Comparison of ENCODE assay signal across 1 cellular context in the genomic region with DNA sequence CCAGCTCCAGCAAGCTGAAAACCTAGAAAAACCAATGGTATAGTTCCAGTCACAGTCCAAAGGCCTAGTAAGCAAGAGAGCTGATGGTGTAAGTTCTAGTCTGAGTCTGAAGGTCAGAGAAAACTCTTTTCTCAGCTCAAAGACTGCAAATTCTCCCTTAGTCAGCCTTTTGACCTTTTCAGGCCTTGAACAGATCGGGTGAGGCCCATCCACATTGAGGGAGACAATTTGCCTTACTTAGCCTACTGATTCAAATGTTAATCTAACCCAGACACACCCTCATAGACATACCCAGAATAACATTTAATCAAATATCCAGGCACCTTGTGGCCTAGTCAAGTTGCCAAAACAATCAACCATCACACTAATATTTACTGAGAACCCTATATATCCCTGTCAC.
TF ChIP-seq lines count a peak whose summit lies in the region.

No MANE protein-coding gene starts in this region.

TF ChIP-seq in WTC11, 78 proteins besides CTCF, POLR2A, EP300 and RAD21 (continued from another document):
- no peak for TF ChIP-seq STAT6 (CRISPR knock-in tag; conservative IDR thresholded peaks at IDR 0.05; ENCODE audit: low read depth)
- no peak for TF ChIP-seq IRF2 (CRISPR knock-in tag; IDR thresholded peaks at IDR 0.05; ENCODE audit: borderline replicate concordance, low read depth)
- TF ChIP-seq ZNF671 (CRISPR knock-in tag; IDR thresholded peaks at IDR 0.05), result no peak
- TF ChIP-seq USF1 (CRISPR knock-in tag; IDR thresholded peaks at IDR 0.05), result no peak
- TF ChIP-seq ZNF317 (CRISPR knock-in tag; IDR thresholded peaks at IDR 0.05; ENCODE audit: borderline replicate concordance, low read depth), result no peak
